In the genomic region with DNA sequence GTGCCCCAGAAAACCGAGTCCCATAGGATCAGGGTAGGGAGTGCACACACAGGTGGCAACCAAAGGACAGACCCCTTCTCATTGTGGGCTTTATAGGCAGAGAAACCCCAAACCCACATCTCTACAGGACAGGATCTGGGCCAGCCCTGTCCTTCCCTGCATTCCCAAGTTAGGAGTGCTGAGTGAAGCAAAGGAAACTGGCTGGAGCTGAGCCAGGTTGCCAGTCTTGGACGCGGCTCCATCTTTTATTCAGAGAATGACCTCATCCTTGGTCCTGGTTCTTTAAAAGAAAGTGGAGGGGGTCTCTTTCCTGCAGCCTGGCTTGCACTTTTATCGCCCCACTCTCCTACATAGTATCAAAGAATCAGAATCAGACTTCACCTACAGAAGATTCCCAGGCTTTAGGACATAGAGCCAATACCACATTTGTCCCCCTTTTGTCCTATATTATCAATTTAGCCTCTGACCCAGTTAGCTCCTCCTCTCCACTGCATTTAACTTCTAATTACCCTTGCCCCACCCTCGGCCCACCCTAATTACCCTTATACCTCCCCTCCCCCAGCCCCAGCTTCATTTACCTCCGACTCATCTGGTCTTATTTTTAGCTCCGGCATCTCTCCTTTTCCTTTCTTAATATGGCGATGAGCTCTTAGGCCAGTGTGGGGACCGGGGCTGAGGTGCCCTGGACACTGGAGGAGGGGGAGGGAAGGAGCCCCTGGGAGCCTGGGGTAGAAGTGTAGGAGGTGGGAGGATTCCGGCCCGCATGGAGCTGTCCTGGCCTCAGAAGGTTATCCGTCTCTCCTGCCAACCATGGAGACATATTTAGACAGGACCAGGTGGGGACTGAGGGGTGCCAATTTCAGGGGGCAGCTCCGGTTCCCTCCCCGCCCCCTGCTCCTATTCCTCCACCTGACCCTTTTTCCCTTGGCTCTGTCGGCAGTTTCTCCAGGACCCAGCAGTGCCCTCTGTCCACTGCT, we compare ENCODE assay signal across 2 cellular contexts.
TF ChIP-seq lines count a peak whose summit lies in the region.

A gene (plus strand): TSS at position 927 of the 977 bp plus-strand sequence. CDS start 177 bp downstream, outside the sequence.

TF ChIP-seq in HEK293, 187 proteins besides CTCF, POLR2A, EP300 and RAD21 (continues in another document):
- TF ChIP-seq, protein P1, sequence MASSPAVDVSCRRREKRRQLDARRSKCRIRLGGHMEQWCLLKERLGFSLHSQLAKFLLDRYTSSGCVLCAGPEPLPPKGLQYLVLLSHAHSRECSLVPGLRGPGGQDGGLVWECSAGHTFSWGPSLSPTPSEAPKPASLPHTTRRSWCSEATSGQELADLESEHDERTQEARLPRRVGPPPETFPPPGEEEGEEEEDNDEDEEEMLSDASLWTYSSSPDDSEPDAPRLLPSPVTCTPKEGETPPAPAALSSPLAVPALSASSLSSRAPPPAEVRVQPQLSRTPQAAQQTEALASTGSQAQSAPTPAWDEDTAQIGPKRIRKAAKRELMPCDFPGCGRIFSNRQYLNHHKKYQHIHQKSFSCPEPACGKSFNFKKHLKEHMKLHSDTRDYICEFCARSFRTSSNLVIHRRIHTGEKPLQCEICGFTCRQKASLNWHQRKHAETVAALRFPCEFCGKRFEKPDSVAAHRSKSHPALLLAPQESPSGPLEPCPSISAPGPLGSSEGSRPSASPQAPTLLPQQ (tag by site-specific recombination; IDR thresholded peaks at IDR 0.05), result 0 out of 2 replicates have a peak, but pooled peaks have one; percentile 27
- peak; percentile 26; the same call in 1 of the 2 replicates for TF ChIP-seq ZBTB17 (tag by site-specific recombination; IDR thresholded peaks at IDR 0.05)
- TF ChIP-seq, protein P2, sequence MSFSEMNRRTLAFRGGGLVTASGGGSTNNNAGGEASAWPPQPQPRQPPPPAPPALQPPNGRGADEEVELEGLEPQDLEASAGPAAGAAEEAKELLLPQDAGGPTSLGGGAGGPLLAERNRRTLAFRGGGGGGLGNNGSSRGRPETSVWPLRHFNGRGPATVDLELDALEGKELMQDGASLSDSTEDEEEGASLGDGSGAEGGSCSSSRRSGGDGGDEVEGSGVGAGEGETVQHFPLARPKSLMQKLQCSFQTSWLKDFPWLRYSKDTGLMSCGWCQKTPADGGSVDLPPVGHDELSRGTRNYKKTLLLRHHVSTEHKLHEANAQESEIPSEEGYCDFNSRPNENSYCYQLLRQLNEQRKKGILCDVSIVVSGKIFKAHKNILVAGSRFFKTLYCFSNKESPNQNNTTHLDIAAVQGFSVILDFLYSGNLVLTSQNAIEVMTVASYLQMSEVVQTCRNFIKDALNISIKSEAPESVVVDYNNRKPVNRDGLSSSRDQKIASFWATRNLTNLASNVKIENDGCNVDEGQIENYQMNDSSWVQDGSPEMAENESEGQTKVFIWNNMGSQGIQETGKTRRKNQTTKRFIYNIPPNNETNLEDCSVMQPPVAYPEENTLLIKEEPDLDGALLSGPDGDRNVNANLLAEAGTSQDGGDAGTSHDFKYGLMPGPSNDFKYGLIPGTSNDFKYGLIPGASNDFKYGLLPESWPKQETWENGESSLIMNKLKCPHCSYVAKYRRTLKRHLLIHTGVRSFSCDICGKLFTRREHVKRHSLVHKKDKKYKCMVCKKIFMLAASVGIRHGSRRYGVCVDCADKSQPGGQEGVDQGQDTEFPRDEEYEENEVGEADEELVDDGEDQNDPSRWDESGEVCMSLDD (tag by site-specific recombination; IDR thresholded peaks at IDR 0.05), result no peak
- no peak for TF ChIP-seq ZNF529 (tag by site-specific recombination; IDR thresholded peaks at IDR 0.05; ENCODE audit: insufficient replicate concordance)
- TF ChIP-seq, protein P3, sequence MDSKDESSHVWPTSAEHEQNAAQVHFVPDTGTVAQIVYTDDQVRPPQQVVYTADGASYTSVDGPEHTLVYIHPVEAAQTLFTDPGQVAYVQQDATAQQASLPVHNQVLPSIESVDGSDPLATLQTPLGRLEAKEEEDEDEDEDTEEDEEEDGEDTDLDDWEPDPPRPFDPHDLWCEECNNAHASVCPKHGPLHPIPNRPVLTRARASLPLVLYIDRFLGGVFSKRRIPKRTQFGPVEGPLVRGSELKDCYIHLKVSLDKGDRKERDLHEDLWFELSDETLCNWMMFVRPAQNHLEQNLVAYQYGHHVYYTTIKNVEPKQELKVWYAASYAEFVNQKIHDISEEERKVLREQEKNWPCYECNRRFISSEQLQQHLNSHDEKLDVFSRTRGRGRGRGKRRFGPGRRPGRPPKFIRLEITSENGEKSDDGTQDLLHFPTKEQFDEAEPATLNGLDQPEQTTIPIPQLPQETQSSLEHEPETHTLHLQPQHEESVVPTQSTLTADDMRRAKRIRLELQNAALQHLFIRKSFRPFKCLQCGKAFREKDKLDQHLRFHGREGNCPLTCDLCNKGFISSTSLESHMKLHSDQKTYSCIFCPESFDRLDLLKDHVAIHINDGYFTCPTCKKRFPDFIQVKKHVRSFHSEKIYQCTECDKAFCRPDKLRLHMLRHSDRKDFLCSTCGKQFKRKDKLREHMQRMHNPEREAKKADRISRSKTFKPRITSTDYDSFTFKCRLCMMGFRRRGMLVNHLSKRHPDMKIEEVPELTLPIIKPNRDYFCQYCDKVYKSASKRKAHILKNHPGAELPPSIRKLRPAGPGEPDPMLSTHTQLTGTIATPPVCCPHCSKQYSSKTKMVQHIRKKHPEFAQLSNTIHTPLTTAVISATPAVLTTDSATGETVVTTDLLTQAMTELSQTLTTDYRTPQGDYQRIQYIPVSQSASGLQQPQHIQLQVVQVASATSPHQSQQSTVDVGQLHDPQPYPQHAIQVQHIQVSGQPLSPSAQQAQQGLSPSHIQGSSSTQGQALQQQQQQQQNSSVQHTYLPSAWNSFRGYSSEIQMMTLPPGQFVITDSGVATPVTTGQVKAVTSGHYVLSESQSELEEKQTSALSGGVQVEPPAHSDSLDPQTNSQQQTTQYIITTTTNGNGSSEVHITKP (tag by site-specific recombination; IDR thresholded peaks at IDR 0.05), result peak; percentile 59; the same call in 1 of the 2 replicates
- TF ChIP-seq, protein P4, sequence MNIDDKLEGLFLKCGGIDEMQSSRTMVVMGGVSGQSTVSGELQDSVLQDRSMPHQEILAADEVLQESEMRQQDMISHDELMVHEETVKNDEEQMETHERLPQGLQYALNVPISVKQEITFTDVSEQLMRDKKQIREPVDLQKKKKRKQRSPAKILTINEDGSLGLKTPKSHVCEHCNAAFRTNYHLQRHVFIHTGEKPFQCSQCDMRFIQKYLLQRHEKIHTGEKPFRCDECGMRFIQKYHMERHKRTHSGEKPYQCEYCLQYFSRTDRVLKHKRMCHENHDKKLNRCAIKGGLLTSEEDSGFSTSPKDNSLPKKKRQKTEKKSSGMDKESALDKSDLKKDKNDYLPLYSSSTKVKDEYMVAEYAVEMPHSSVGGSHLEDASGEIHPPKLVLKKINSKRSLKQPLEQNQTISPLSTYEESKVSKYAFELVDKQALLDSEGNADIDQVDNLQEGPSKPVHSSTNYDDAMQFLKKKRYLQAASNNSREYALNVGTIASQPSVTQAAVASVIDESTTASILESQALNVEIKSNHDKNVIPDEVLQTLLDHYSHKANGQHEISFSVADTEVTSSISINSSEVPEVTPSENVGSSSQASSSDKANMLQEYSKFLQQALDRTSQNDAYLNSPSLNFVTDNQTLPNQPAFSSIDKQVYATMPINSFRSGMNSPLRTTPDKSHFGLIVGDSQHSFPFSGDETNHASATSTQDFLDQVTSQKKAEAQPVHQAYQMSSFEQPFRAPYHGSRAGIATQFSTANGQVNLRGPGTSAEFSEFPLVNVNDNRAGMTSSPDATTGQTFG (tag by site-specific recombination; IDR thresholded peaks at IDR 0.05; ENCODE audit: borderline replicate concordance), result no peak
- no peak for TF ChIP-seq ZNF843 (tag by site-specific recombination; IDR thresholded peaks at IDR 0.05)

TF ChIP-seq in H1, 55 proteins besides CTCF, POLR2A, EP300 and RAD21:
- no peak for TF ChIP-seq SIX5 (IDR thresholded peaks at IDR 0.05; ENCODE audit: low read depth, low read length)
- no peak for TF ChIP-seq HDAC2 (IDR thresholded peaks at IDR 0.05; ENCODE audit: borderline replicate concordance in 1 of 2, low read depth in 2 of 2, low read length in 2 of 2)
- TF ChIP-seq CREB1 (IDR thresholded peaks at IDR 0.05), result no peak
- no peak for TF ChIP-seq KDM5A (IDR thresholded peaks at IDR 0.05; ENCODE audit: low read length)
- no peak for TF ChIP-seq KDM1A (IDR thresholded peaks at IDR 0.05; ENCODE audit: borderline replicate concordance, low read length)
- TF ChIP-seq GABPA (IDR thresholded peaks at IDR 0.05; ENCODE audit: borderline replicate concordance, insufficient read depth, low read length), result no peak
- TF ChIP-seq TAF1 (IDR thresholded peaks at IDR 0.05; ENCODE audit: low read depth, low read length), result no peak
- no peak for TF ChIP-seq HDAC6 (IDR thresholded peaks at IDR 0.05; ENCODE audit: low read depth, low read length)
- TF ChIP-seq EZH2 (IDR thresholded peaks at IDR 0.05; ENCODE audit: low read depth, low read length, severe bottlenecking), result no peak
